Comparison of ENCODE assay signal across 21 cellular contexts in the genomic region with DNA sequence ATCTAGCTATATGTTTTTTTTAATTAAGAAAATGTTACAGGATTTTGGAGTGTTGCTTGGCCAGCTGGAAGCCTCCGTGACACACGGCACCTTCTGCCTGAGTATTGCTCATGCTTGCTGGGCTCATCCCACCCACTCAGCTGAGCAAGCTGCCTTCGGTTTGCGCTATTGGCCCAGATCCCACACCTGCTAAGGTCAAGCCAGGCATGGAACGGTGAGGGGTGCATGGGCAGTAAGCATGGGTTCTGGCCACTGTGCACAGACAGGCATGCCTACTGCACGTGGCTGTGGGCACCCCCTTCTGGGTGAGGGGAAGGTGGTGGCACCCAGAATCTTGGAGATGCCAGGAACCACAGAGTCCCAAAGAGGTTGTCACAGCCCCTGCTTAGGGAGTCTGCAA.
DNase-seq lines count a peak whose midpoint lies in the region; ATAC-seq, FAIRE-seq and TF ChIP-seq lines count a peak whose summit lies in the region.
"Had no signal": no experiment of that assay in that cellular context is flagged by ENCODE, and none has a peak within 500 bp of the region (broad histone marks: within the 10 kb centered on the region; RNA-seq: fewer than 3 reads in every experiment).

No MANE protein-coding gene starts in this region.

- TF ChIP-seq CTCF in chondrocyte (IDR thresholded peaks at IDR 0.05) (no peak), endothelial cell (IDR thresholded peaks at IDR 0.05; ENCODE audit: unreplicated experiment) (no peak)

- H3K27ac ChIP-seq in aorta (ENCODE audit: low read depth in 1 of 2, low read length in 2 of 2): no peak overlapping the region
- H3K27ac ChIP-seq: GM23248, HL-60 had no signal

- ATAC-seq in aorta (ENCODE audit: low FRiP score) (peak; percentile 68), HG03342 (IDR thresholded peaks at IDR 0.05; ENCODE audit: unreplicated experiment) (no peak)
- ATAC-seq: GM12878 had no signal

- H3K4me1 ChIP-seq in aorta (ENCODE audit: control insufficient read depth in 1 of 2, insufficient read depth in 2 of 2, low read length in 2 of 2): no peaks in the 10 kb centered on the region
- H3K4me1 ChIP-seq: BE2C had no signal

- H3K27ac Mint-ChIP-seq in chondrocyte (ENCODE audit: unreplicated experiment) (no peak overlapping the region), endothelial cell (ENCODE audit: unreplicated experiment) (no peak overlapping the region)
- H3K27ac Mint-ChIP-seq: CD4-positive, CD25-positive, alpha-beta regulatory T cell; CD8-positive, alpha-beta memory T cell had no signal

- H3K9me3 Mint-ChIP-seq in chondrocyte (ENCODE audit: low read depth) (no peaks in the 10 kb centered on the region), endothelial cell (ENCODE audit: unreplicated experiment) (no peaks in the 10 kb centered on the region)

- H3K4me3 Mint-ChIP-seq in chondrocyte (ENCODE audit: unreplicated experiment): no peak overlapping the region
- no peak overlapping the region for H3K4me3 Mint-ChIP-seq in endothelial cell (ENCODE audit: unreplicated experiment)
- H3K4me3 Mint-ChIP-seq: CD4-positive, CD25-positive, alpha-beta regulatory T cell; CD8-positive, alpha-beta memory T cell had no signal

- no peaks in the 10 kb centered on the region for H3K36me3 Mint-ChIP-seq in chondrocyte (ENCODE audit: low read depth)
- H3K36me3 Mint-ChIP-seq in endothelial cell (ENCODE audit: low read depth, unreplicated experiment): no peaks in the 10 kb centered on the region
- H3K36me3 Mint-ChIP-seq: CD4-positive, CD25-positive, alpha-beta regulatory T cell; CD8-positive, alpha-beta memory T cell had no signal

- H3K4me3 ChIP-seq in aorta (ENCODE audit: low read length in 2 of 2): no peak overlapping the region
- H3K4me3 ChIP-seq: GM12878, GM23248 had no signal

- intact Hi-C loops in aorta (cut with DNase I): no loop called here

- H3K27me3 Mint-ChIP-seq in chondrocyte (ENCODE audit: low read depth) (no peaks in the 10 kb centered on the region), endothelial cell (ENCODE audit: unreplicated experiment) (no peaks in the 10 kb centered on the region)
- H3K27me3 Mint-ChIP-seq: CD4-positive, CD25-positive, alpha-beta regulatory T cell; CD8-positive, alpha-beta memory T cell had no signal

- H3K9me3 ChIP-seq in aorta (ENCODE audit: control insufficient read depth, low read length): no peaks in the 10 kb centered on the region
- H3K9me3 ChIP-seq: BE2C had no signal

- 87 to 94% methylated on average over 6 of the region's 6 CpGs for WGBS in aorta, 2 donors

- H3K4me1 Mint-ChIP-seq in chondrocyte (ENCODE audit: low read depth): peaks cover 3% of the 10 kb centered on the region
- H3K4me1 Mint-ChIP-seq in endothelial cell (ENCODE audit: unreplicated experiment): no peaks in the 10 kb centered on the region
- H3K4me1 Mint-ChIP-seq: CD4-positive, CD25-positive, alpha-beta regulatory T cell; CD8-positive, alpha-beta memory T cell had no signal

- H3K36me3 ChIP-seq in aorta (ENCODE audit: control insufficient read depth in 1 of 2, insufficient read depth in 2 of 2, low read length in 1 of 2): no peaks in the 10 kb centered on the region
- H3K36me3 ChIP-seq: BE2C had no signal

- DNase-seq in HTR-8/SVneo (ENCODE audit: insufficient read length, low spot score): no peak
- DNase-seq in chondrocyte (ENCODE audit: low spot score): peak; percentile 77
- DNase-seq in myocyte (ENCODE audit: low read depth): peak; percentile 16
- DNase-seq in aorta: peak in 1 of 2 donors; percentile 35
- no peak for DNase-seq in HT-29 (ENCODE audit: low spot score)
- DNase-seq in endothelial cell (ENCODE audit: low spot score): no peak
- DNase-seq: BE2C; C1 segment of cervical spinal cord; CD4-positive, CD25-positive, alpha-beta regulatory T cell; CD8-positive, alpha-beta memory T cell; COR-L47; DMS 273 treated with DMSO at 0.1 percent for 48 hours; DND-41; EL; GM23248; HCEC 1CT had no signal

- peak; percentile 31 for FAIRE-seq in HTR-8/SVneo (lab: Jason Lieb, UNC)
- FAIRE-seq: GM12878, GM18507, H54 had no signal

- H3K27me3 ChIP-seq in aorta (ENCODE audit: control insufficient read depth in 1 of 2, insufficient read depth in 2 of 2, low read length in 1 of 2): no peaks in the 10 kb centered on the region
- H3K27me3 ChIP-seq: BE2C had no signal

Comparison
In these comparisons a context has a peak if more than half of its experiments do, and no peak if none do; other contexts are left out.
1. DNase-seq: peak in chondrocyte (single experiment) and myocyte (single experiment); none in HTR-8/SVneo (single experiment), HT-29 (single experiment) and endothelial cell (single experiment).